Comparison of ENCODE assay signal across 19 cellular contexts in the genomic region with DNA sequence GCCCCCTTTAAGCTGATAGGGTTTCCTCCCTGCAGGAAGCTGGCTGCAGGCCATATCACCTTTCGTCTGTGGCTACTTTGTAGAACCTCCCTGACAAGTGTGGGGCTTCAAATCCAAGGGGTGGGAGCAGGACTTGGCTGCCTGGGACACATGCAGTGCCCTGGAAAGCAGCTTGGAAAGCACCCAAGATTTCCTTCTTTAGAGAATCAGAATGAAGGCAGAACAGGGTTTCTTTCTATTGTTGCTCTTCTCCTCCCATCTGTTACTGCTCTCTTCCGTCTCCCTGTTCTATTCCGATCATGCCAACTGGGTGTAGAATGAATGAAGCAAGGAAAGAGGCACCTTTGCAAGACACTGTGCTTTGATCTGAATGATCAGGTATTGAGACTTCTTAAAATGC.
"Had no signal": no experiment of that assay in that cellular context is flagged by ENCODE, and none has a peak within 500 bp of the region (broad histone marks: within the 10 kb centered on the region; RNA-seq: fewer than 3 reads in every experiment).

No MANE protein-coding gene starts in this region.

- H3K4me1 Mint-ChIP-seq: activated naive CD4-positive, alpha-beta T cell treated with anti-CD3 and anti-CD28 coated beads, Interleukin-2, amount 10 ng/mL, durations not matched to agents 7 days and 5 days; activated naive CD8-positive, alpha-beta T cell treated with anti-CD3 and anti-CD28 coated beads for 36 hours had no signal

- H3K27ac Mint-ChIP-seq: activated CD8-positive, alpha-beta T cell treated with anti-CD3 and anti-CD28 coated beads for 36 hours; activated naive CD4-positive, alpha-beta T cell treated with anti-CD3 and anti-CD28 coated beads, Interleukin-2, amount 10 ng/mL, durations not matched to agents 7 days and 5 days; activated naive CD8-positive, alpha-beta T cell treated with anti-CD3 and anti-CD28 coated beads for 36 hours; activated T-cell treated with anti-CD3 and anti-CD28 coated beads, Interleukin-2, amount 50 U/mL, for 72 hours; activated T-helper 2 cell treated with anti-CD3 and anti-CD28 coated beads, Interferon-gamma antibody, Interleukin-2, Interleukin-4, amounts not matched to agents 10 μg/mL and 5 μg/mL and 100 μg/mL, durations not matched to agents 14 hours and 24 hours and 36 hours; T-helper 1 cell treated with Interleukin-12 subunit alpha and Interleukin-12 subunit beta and Interleukin-4 antibody, amounts not matched to agents 30 μg/mL and 1 μg/mL, for 36 hours had no signal

- H3K4me3 Mint-ChIP-seq: activated CD8-positive, alpha-beta T cell treated with anti-CD3 and anti-CD28 coated beads for 36 hours; activated naive CD4-positive, alpha-beta T cell treated with anti-CD3 and anti-CD28 coated beads, Interleukin-2, amount 10 ng/mL, durations not matched to agents 7 days and 5 days; activated naive CD8-positive, alpha-beta T cell treated with anti-CD3 and anti-CD28 coated beads for 36 hours; activated T-cell treated with anti-CD3 and anti-CD28 coated beads, Interleukin-2, amount 50 U/mL, for 72 hours; T-helper 1 cell treated with Interleukin-12 subunit alpha and Interleukin-12 subunit beta and Interleukin-4 antibody, amounts not matched to agents 30 μg/mL and 1 μg/mL, for 36 hours had no signal

- H3K36me3 Mint-ChIP-seq: activated naive CD4-positive, alpha-beta T cell treated with anti-CD3 and anti-CD28 coated beads, Interleukin-2, amount 10 ng/mL, durations not matched to agents 7 days and 5 days; activated naive CD8-positive, alpha-beta T cell treated with anti-CD3 and anti-CD28 coated beads for 36 hours had no signal

- H3K27me3 Mint-ChIP-seq: activated naive CD4-positive, alpha-beta T cell treated with anti-CD3 and anti-CD28 coated beads, Interleukin-2, amount 10 ng/mL, durations not matched to agents 7 days and 5 days; activated naive CD8-positive, alpha-beta T cell treated with anti-CD3 and anti-CD28 coated beads for 36 hours had no signal

- H3K9me3 Mint-ChIP-seq: activated CD8-positive, alpha-beta T cell treated with anti-CD3 and anti-CD28 coated beads for 36 hours; activated naive CD4-positive, alpha-beta T cell treated with anti-CD3 and anti-CD28 coated beads, Interleukin-2, amount 10 ng/mL, durations not matched to agents 7 days and 5 days had no signal

- DNase-seq: activated CD4-positive, alpha-beta T cell treated with anti-CD3 and anti-CD28 coated beads for 4 hours; activated CD8-positive, alpha-beta memory T cell treated with anti-CD3 and anti-CD28 coated beads, Interleukin-2, amount 50 U/mL, for 4 hours; activated CD8-positive, alpha-beta T cell treated with anti-CD3 and anti-CD28 coated beads for 36 hours; activated gamma-delta T cell treated with Interleukin-2 at 50 U/mL for 16 hours; activated naive CD4-positive, alpha-beta T cell treated with anti-CD3 and anti-CD28 coated beads, Interleukin-2, amount 10 ng/mL, durations not matched to agents 7 days and 5 days; activated naive CD8-positive, alpha-beta T cell treated with anti-CD3 and anti-CD28 coated beads for 36 hours; activated T-cell treated with anti-CD3 and anti-CD28 coated beads, Interleukin-2, amount 50 U/mL, for 72 hours; Karpas-422; MM.1S; NCI-H1417; NCI-H1930; NCI-H446 treated with DMSO at 0.1 percent for 48 hours; NCI-H526 treated with DMSO at 0.1 percent for 48 hours; NCI-H82; Peyer's patch; SHP77 had no signal

- FAIRE-seq: K562 had no signal
